In genomic region chr5:158436271-158437065, GRCh38 we compare ENCODE assay signal across 16 cellular contexts.
DNase-seq lines count a peak whose midpoint lies in the region; ATAC-seq lines count a peak whose summit lies in the region.
"Had no signal": no experiment of that assay in that cellular context is flagged by ENCODE, and none has a peak within 500 bp of the region (broad histone marks: within the 10 kb centered on the region; RNA-seq: fewer than 3 reads in every experiment).

No MANE protein-coding gene starts in this region.

- H3K36me3 Mint-ChIP-seq in activated CD4-positive, alpha-beta T cell treated with anti-CD3 and anti-CD28 coated beads, Interleukin-2, amount 10 ng/mL, durations not matched to agents 7 days and 5 days (ENCODE audit: low read depth): peaks cover 25% of the 10 kb centered on the region
- no peaks in the 10 kb centered on the region for H3K36me3 Mint-ChIP-seq in activated T-helper 17 cell treated with anti-CD3 and anti-CD28 coated beads, Interleukin-2, amount 50 U/mL, for 72 hours (ENCODE audit: low read depth)
- no peaks in the 10 kb centered on the region for H3K36me3 Mint-ChIP-seq in stimulated activated naive B cell treated with anti-CD40 and anti-IgM and Interleukin-4, amounts not matched to agents 10 μg/mL and 1 μg/mL and 100 μg/mL, for 72 hours

- H3K4me1 Mint-ChIP-seq in activated CD4-positive, alpha-beta T cell treated with anti-CD3 and anti-CD28 coated beads, Interleukin-2, amount 10 ng/mL, durations not matched to agents 7 days and 5 days: peaks cover 51% of the 10 kb centered on the region
- peaks cover 12% of the 10 kb centered on the region for H3K4me1 Mint-ChIP-seq in activated T-helper 17 cell treated with anti-CD3 and anti-CD28 coated beads, Interleukin-2, amount 50 U/mL, for 72 hours
- H3K4me1 Mint-ChIP-seq in stimulated activated naive B cell treated with anti-CD40 and anti-IgM and Interleukin-4, amounts not matched to agents 10 μg/mL and 1 μg/mL and 100 μg/mL, for 72 hours: peaks cover 43 to 65% of the 10 kb centered on the region in 2 donors

- peaks cover 22% of the 10 kb centered on the region for H3K9me3 Mint-ChIP-seq in activated CD4-positive, alpha-beta T cell treated with anti-CD3 and anti-CD28 coated beads, Interleukin-2, amount 10 ng/mL, durations not matched to agents 7 days and 5 days
- peaks cover 3% of the 10 kb centered on the region for H3K9me3 Mint-ChIP-seq in activated T-helper 17 cell treated with anti-CD3 and anti-CD28 coated beads, Interleukin-2, amount 50 U/mL, for 72 hours
- peaks cover 0 to 6% of the 10 kb centered on the region in 2 donors for H3K9me3 Mint-ChIP-seq in stimulated activated naive B cell treated with anti-CD40 and anti-IgM and Interleukin-4, amounts not matched to agents 10 μg/mL and 1 μg/mL and 100 μg/mL, for 72 hours

- H3K27ac Mint-ChIP-seq in activated CD4-positive, alpha-beta T cell treated with anti-CD3 and anti-CD28 coated beads, Interleukin-2, amount 10 ng/mL, durations not matched to agents 7 days and 5 days: peak overlapping the region; percentile 90
- peak overlapping the region; percentile 20 for H3K27ac Mint-ChIP-seq in activated T-helper 17 cell treated with anti-CD3 and anti-CD28 coated beads, Interleukin-2, amount 50 U/mL, for 72 hours
- peak overlapping the region; percentile 11 for H3K27ac Mint-ChIP-seq in stimulated activated naive B cell treated with anti-CD40 and anti-IgM and Interleukin-4, amounts not matched to agents 10 μg/mL and 1 μg/mL and 100 μg/mL, for 72 hours

- POLR2A ChIA-PET in activated CD4-positive, alpha-beta T cell treated with anti-CD3 and anti-CD28 coated beads, Interleukin-2, amount 10 ng/mL, durations not matched to agents 7 days and 5 days (lab: Charles Lee): no interaction called here

- peak; percentile 20 for ATAC-seq in activated T-helper 17 cell treated with anti-CD3 and anti-CD28 coated beads, Interleukin-2, amount 50 U/mL, for 72 hours (replicated peaks)
- ATAC-seq in stimulated activated naive B cell treated with anti-CD40 and anti-IgM and Interleukin-4, amounts not matched to agents 10 μg/mL and 1 μg/mL and 100 μg/mL, for 72 hours (replicated peaks): peak; percentile 93
- ATAC-seq in GM21390 (IDR thresholded peaks at IDR 0.05; ENCODE audit: unreplicated experiment): no peak
- ATAC-seq: left cardiac atrium had no signal

- no peaks in the 10 kb centered on the region for H3K27me3 Mint-ChIP-seq in activated CD4-positive, alpha-beta T cell treated with anti-CD3 and anti-CD28 coated beads, Interleukin-2, amount 10 ng/mL, durations not matched to agents 7 days and 5 days
- no peaks in the 10 kb centered on the region for H3K27me3 Mint-ChIP-seq in activated T-helper 17 cell treated with anti-CD3 and anti-CD28 coated beads, Interleukin-2, amount 50 U/mL, for 72 hours
- H3K27me3 Mint-ChIP-seq in stimulated activated naive B cell treated with anti-CD40 and anti-IgM and Interleukin-4, amounts not matched to agents 10 μg/mL and 1 μg/mL and 100 μg/mL, for 72 hours: no peaks in the 10 kb centered on the region

- no peak for DNase-seq in activated CD4-positive, alpha-beta T cell treated with anti-CD3 and anti-CD28 coated beads, Interleukin-2, amount 10 ng/mL, durations not matched to agents 7 days and 5 days
- no peak for DNase-seq in activated CD4-positive, alpha-beta T cell treated with anti-CD3 and anti-CD28 coated beads, Interleukin-2, amount 50 U/mL, for 48 hours
- DNase-seq in NAMALWA (ENCODE audit: low spot score): peak; percentile 66
- DNase-seq in stimulated activated naive B cell treated with anti-CD40 and anti-IgM and Interleukin-4, amounts not matched to agents 10 μg/mL and 1 μg/mL and 100 μg/mL, for 72 hours: peak; percentile 21
- DNase-seq in NCI-H187 treated with DMSO at 0.1 percent for 48 hours (lab: John Stamatoyannopoulos, UW): no peak
- no peak for DNase-seq in NCI-H510A treated with DMSO at 0.1 percent for 48 hours (lab: John Stamatoyannopoulos, UW)
- DNase-seq: activated CD4-positive, alpha-beta T cell treated with anti-CD3 and anti-CD28 coated beads for 48 hours; activated naive CD4-positive, alpha-beta T cell treated with Interleukin-2 at 50 U/mL for 16 hours; DMS53; left cardiac atrium; NCI-H1105; NCI-H2107; NCI-H524; spleen had no signal

- CTCF ChIA-PET in activated CD4-positive, alpha-beta T cell treated with anti-CD3 and anti-CD28 coated beads, Interleukin-2, amount 10 ng/mL, durations not matched to agents 7 days and 5 days (lab: Charles Lee): interaction anchor here (1.1 to 1.4 kb wide), 2 partner anchors 11 to 15 kb away, joined by 3 read pairs; no protein-coding TSS in a partner anchor

- H3K4me3 Mint-ChIP-seq in activated CD4-positive, alpha-beta T cell treated with anti-CD3 and anti-CD28 coated beads, Interleukin-2, amount 10 ng/mL, durations not matched to agents 7 days and 5 days: no peak overlapping the region
- no peak overlapping the region for H3K4me3 Mint-ChIP-seq in activated T-helper 17 cell treated with anti-CD3 and anti-CD28 coated beads, Interleukin-2, amount 50 U/mL, for 72 hours
- no peak overlapping the region for H3K4me3 Mint-ChIP-seq in stimulated activated naive B cell treated with anti-CD40 and anti-IgM and Interleukin-4, amounts not matched to agents 10 μg/mL and 1 μg/mL and 100 μg/mL, for 72 hours

Comparison
In these comparisons a context has a peak if more than half of its experiments do, and no peak if none do; other contexts are left out.
1. DNase-seq: peak in NAMALWA (single experiment) and stimulated activated naive B cell treated with anti-CD40 and anti-IgM and Interleukin-4, amounts not matched to agents 10 μg/mL and 1 μg/mL and 100 μg/mL, for 72 hours (single experiment); none in activated CD4-positive, alpha-beta T cell treated with anti-CD3 and anti-CD28 coated beads, Interleukin-2, amount 10 ng/mL, durations not matched to agents 7 days and 5 days (single experiment), activated CD4-positive, alpha-beta T cell treated with anti-CD3 and anti-CD28 coated beads, Interleukin-2, amount 50 U/mL, for 48 hours (0 of 2), NCI-H187 treated with DMSO at 0.1 percent for 48 hours (single experiment) and NCI-H510A treated with DMSO at 0.1 percent for 48 hours (single experiment).
2. H3K27ac Mint-ChIP-seq: peak in every context shown above with its lines; median percentile 90 in activated CD4-positive, alpha-beta T cell treated with anti-CD3 and anti-CD28 coated beads, Interleukin-2, amount 10 ng/mL, durations not matched to agents 7 days and 5 days; 20 in activated T-helper 17 cell treated with anti-CD3 and anti-CD28 coated beads, Interleukin-2, amount 50 U/mL, for 72 hours; 11 in stimulated activated naive B cell treated with anti-CD40 and anti-IgM and Interleukin-4, amounts not matched to agents 10 μg/mL and 1 μg/mL and 100 μg/mL, for 72 hours.